In the genomic region with DNA sequence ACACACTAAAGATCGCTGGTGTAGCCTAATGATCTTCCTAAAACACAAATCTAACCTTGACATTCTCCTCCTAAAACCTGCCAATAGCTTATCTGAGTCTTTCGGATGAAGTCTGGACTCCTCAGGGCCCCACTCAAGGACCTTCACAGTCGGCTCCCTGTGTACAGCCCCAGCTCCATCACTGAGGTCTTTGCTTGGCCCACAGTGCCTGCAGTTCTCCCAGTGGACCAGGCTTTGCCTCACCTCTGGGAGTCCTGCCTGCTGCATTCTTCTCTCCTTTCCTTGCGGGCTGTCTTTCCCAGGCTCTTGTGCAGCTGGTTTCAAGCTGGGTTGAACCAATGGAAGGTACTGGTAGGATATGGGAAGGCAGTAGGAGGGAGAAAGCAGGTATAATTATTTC, we compare ENCODE assay signal across 30 cellular contexts.
"Had no signal": no experiment of that assay in that cellular context is flagged by ENCODE, and none has a peak within 500 bp of the region (broad histone marks: within the 10 kb centered on the region; RNA-seq: fewer than 3 reads in every experiment).

No MANE protein-coding gene starts in this region.

- ATAC-seq: PC-3 had no signal

- H3K9me3 ChIP-seq: Peyer's patch, SJSA1, SK-N-SH had no signal

- H3K27me3 ChIP-seq: Peyer's patch, SJSA1 had no signal

- H3K9me2 ChIP-seq: SK-N-SH had no signal

- H3K4me3 ChIP-seq: Peyer's patch, SJSA1 had no signal

- H3K9ac ChIP-seq: SK-N-SH had no signal

- H3K4me1 ChIP-seq: Peyer's patch, SJSA1 had no signal

- H3K36me3 ChIP-seq: Peyer's patch, SJSA1 had no signal

- H3K27ac ChIP-seq: Peyer's patch, SJSA1 had no signal

- DNase-seq: Karpas-422, NCI-H1048, NCI-H1092 treated with DMSO at 0.1 percent for 48 hours, NCI-H1105 treated with DMSO at 0.1 percent for 48 hours, NCI-H1417, NCI-H1436, NCI-H146, NCI-H1694, NCI-H187, NCI-H1930, NCI-H2029 treated with DMSO at 0.1 percent for 48 hours, NCI-H2081 treated with DMSO at 0.1 percent for 48 hours, NCI-H2107, NCI-H2171, NCI-H226, NCI-H446 treated with DMSO at 0.1 percent for 48 hours, NCI-H510A, NCI-H524, NCI-H69, NCI-H748 treated with DMSO at 0.1 percent for 48 hours, NCI-H82, PC-3, Peyer's patch, Right ventricle myocardium superior, RPMI8226, SHP77 treated with DMSO at 0.1 percent for 48 hours, SK-N-SH, SW 1271, T-helper 1 cell had no signal
